Comparison of ENCODE assay signal across 16 cellular contexts in the genomic region with DNA sequence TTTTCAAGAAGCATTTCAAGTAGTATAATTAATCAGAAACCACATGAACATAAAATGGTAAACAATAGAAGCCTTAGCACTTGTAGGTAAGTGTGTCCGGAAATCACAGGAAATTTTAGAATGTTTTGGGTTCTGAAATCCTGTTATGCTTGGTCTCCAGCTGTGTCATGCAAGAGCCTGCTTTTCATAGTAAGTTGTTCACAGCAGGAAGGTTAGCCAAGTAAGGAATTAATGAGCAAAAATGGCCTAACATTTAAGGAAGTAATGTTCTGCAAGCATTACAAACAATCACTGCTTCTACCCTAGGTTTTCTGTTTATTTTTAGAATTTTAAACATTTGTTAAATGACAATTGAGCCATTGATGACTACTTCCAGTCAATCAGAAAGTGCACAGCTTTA.
"Had no signal": no experiment of that assay in that cellular context is flagged by ENCODE, and none has a peak within 500 bp of the region (broad histone marks: within the 10 kb centered on the region; RNA-seq: fewer than 3 reads in every experiment).

No MANE protein-coding gene starts in this region.

- H3K27ac ChIP-seq: dorsolateral prefrontal cortex, thyroid gland had no signal

- H3K4me3 ChIP-seq: dorsolateral prefrontal cortex, thyroid gland had no signal

- H3K36me3 ChIP-seq: thyroid gland had no signal

- H3K9me3 ChIP-seq: thyroid gland had no signal

- ATAC-seq: activated CD8-positive, alpha-beta T cell treated with anti-CD3 and anti-CD28 coated beads, Interleukin-2, amount 10 ng/mL, durations not matched to agents 7 days and 5 days; activated T-cell treated with anti-CD3 and anti-CD28 coated beads, Interleukin-2, amount 50 U/mL, for 72 hours; natural killer cell; stimulated activated naive B cell treated with anti-CD40 and anti-IgM and Interleukin-4, amounts not matched to agents 10 μg/mL and 1 μg/mL and 100 μg/mL, for 72 hours had no signal

- H3K27me3 ChIP-seq: dorsolateral prefrontal cortex, thyroid gland had no signal

- DNase-seq: activated B cell treated with CpG ODN at 0.5 μM for 24 hours; activated CD4-positive, alpha-beta T cell treated with anti-CD3 and anti-CD28 coated beads for 48 hours; activated CD8-positive, alpha-beta memory T cell treated with anti-CD3 and anti-CD28 coated beads, Interleukin-2, amount 50 U/mL, for 48 hours; activated CD8-positive, alpha-beta T cell treated with anti-CD3 and anti-CD28 coated beads, Interleukin-2, amount 10 ng/mL, durations not matched to agents 7 days and 5 days; activated gamma-delta T cell; activated T-cell treated with anti-CD3 and anti-CD28 coated beads, Interleukin-2, amount 50 U/mL, for 72 hours; amniotic stem cell; dorsolateral prefrontal cortex; immature natural killer cell; mesenchymal stem cell; natural killer cell; nucleus accumbens; posterior cingulate gyrus; stimulated activated CD4-positive, alpha-beta T cell treated with anti-CD3 and anti-CD28 coated beads, Interleukin-2, amount 100 ng/mL, for 48 hours; stimulated activated naive B cell treated with anti-CD40 and anti-IgM and Interleukin-4, amounts not matched to agents 10 μg/mL and 1 μg/mL and 100 μg/mL, for 72 hours; thyroid gland had no signal

- H3K4me1 ChIP-seq: thyroid gland had no signal
